ENCODE assay signal across 23 cellular contexts in genomic region chr11:61069427-61069826, GRCh38. TPM values are rescaled to one million over a fixed set of nuclear protein-coding genes. Genes with fewer than 3 reads are reported as not detected.
DNase-seq lines count a peak whose midpoint lies in the region; ATAC-seq and TF ChIP-seq lines count a peak whose summit lies in the region.
"Had no signal": no experiment of that assay in that cellular context is flagged by ENCODE, and none has a peak within 500 bp of the region (broad histone marks: within the 10 kb centered on the region; RNA-seq: fewer than 3 reads in every experiment).

No MANE protein-coding gene starts in this region.

- no peak overlapping the region for H3K4me3 ChIP-seq in WERI-Rb-1 (ENCODE audit: low read depth, low read length)
- H3K4me3 ChIP-seq in coronary artery = no peak overlapping the region
- no peak overlapping the region for H3K4me3 ChIP-seq in PC-3 (ENCODE audit: low read length)
- H3K4me3 ChIP-seq: prostate gland, skin epidermis, stomach had no signal

- peak overlapping the region; percentile 72 for H3K27ac Mint-ChIP-seq in activated naive CD8-positive, alpha-beta T cell
- H3K27ac Mint-ChIP-seq in activated naive CD8-positive, alpha-beta T cell treated with anti-CD3 and anti-CD28 coated beads for 36 hours = no peak overlapping the region
- H3K27ac Mint-ChIP-seq in stimulated activated memory B cell treated with anti-CD40 and anti-IgM and Interleukin-4, amounts not matched to agents 10 μg/mL and 1 μg/mL and 100 μg/mL, for 72 hours = peak overlapping the region; percentile 78

- no peaks in the 10 kb centered on the region for H3K9me3 Mint-ChIP-seq in activated naive CD8-positive, alpha-beta T cell (ENCODE audit: low read depth)
- H3K9me3 Mint-ChIP-seq in activated naive CD8-positive, alpha-beta T cell treated with anti-CD3 and anti-CD28 coated beads for 36 hours = no peaks in the 10 kb centered on the region
- H3K9me3 Mint-ChIP-seq in stimulated activated memory B cell treated with anti-CD40 and anti-IgM and Interleukin-4, amounts not matched to agents 10 μg/mL and 1 μg/mL and 100 μg/mL, for 72 hours = no peaks in the 10 kb centered on the region
- H3K9me3 Mint-ChIP-seq: type B pancreatic cell had no signal

- no peak overlapping the region for H2AFZ ChIP-seq in PC-3 (ENCODE audit: low read length)

- H3K9me3 ChIP-seq in WERI-Rb-1 (ENCODE audit: severe bottlenecking) (no peaks in the 10 kb centered on the region), PC-3 (ENCODE audit: low read length) (no peaks in the 10 kb centered on the region)
- H3K9me3 ChIP-seq: prostate gland, stomach had no signal

- no peaks in the 10 kb centered on the region for H3K27me3 Mint-ChIP-seq in activated naive CD8-positive, alpha-beta T cell
- no peaks in the 10 kb centered on the region for H3K27me3 Mint-ChIP-seq in activated naive CD8-positive, alpha-beta T cell treated with anti-CD3 and anti-CD28 coated beads for 36 hours
- no peaks in the 10 kb centered on the region for H3K27me3 Mint-ChIP-seq in stimulated activated memory B cell treated with anti-CD40 and anti-IgM and Interleukin-4, amounts not matched to agents 10 μg/mL and 1 μg/mL and 100 μg/mL, for 72 hours
- H3K27me3 Mint-ChIP-seq: type B pancreatic cell had no signal

- H3K9ac ChIP-seq in PC-3 (ENCODE audit: low read length) = no peak overlapping the region

- H3K36me3 ChIP-seq in WERI-Rb-1 = no peaks in the 10 kb centered on the region
- H3K36me3 ChIP-seq in PC-3 (ENCODE audit: low read depth, low read length) = no peaks in the 10 kb centered on the region
- H3K36me3 ChIP-seq: prostate gland, stomach had no signal

- BruUV-seq in PC-3 (replicated peaks; lab: Mats Ljungman, UMichigan) = no TSS peak

- H3K27me3 ChIP-seq in WERI-Rb-1 (ENCODE audit: insufficient read depth, low read depth, severe bottlenecking) = no peaks in the 10 kb centered on the region
- peaks cover 6% of the 10 kb centered on the region for H3K27me3 ChIP-seq in PC-3 (ENCODE audit: low read length)
- H3K27me3 ChIP-seq: stomach had no signal

- H3K36me3 Mint-ChIP-seq in activated naive CD8-positive, alpha-beta T cell = peaks cover 8% of the 10 kb centered on the region
- peaks cover 86% of the 10 kb centered on the region for H3K36me3 Mint-ChIP-seq in activated naive CD8-positive, alpha-beta T cell treated with anti-CD3 and anti-CD28 coated beads for 36 hours
- peaks cover 42% of the 10 kb centered on the region for H3K36me3 Mint-ChIP-seq in stimulated activated memory B cell treated with anti-CD40 and anti-IgM and Interleukin-4, amounts not matched to agents 10 μg/mL and 1 μg/mL and 100 μg/mL, for 72 hours
- H3K36me3 Mint-ChIP-seq: type B pancreatic cell had no signal

- no peak for TF ChIP-seq CTCF in WERI-Rb-1 (IDR thresholded peaks at IDR 0.05; ENCODE audit: low read depth, low read length)
- TF ChIP-seq CTCF in coronary artery (IDR thresholded peaks at IDR 0.05) = no peak
- no peak for TF ChIP-seq CTCF in PC-3 (conservative IDR thresholded peaks at IDR 0.05; ENCODE audit: low read depth, low read length)

- H4K20me1 ChIP-seq in PC-3 (ENCODE audit: low read length) = no peaks in the 10 kb centered on the region

- H3K4me2 ChIP-seq in PC-3 (ENCODE audit: low read length) = no peak overlapping the region

- intact Hi-C loops in PC-3 (cut with micrococcal nuclease) = no loop called here

- peak overlapping the region; percentile 81 for H3K27ac ChIP-seq in WERI-Rb-1
- no peak overlapping the region for H3K27ac ChIP-seq in coronary artery
- no peak overlapping the region for H3K27ac ChIP-seq in PC-3 (ENCODE audit: low read length)
- H3K27ac ChIP-seq: prostate gland, stomach had no signal

- peaks cover 86% of the 10 kb centered on the region for H3K4me1 Mint-ChIP-seq in activated naive CD8-positive, alpha-beta T cell (ENCODE audit: low read depth)
- peaks cover 83% of the 10 kb centered on the region for H3K4me1 Mint-ChIP-seq in activated naive CD8-positive, alpha-beta T cell treated with anti-CD3 and anti-CD28 coated beads for 36 hours
- H3K4me1 Mint-ChIP-seq in stimulated activated memory B cell treated with anti-CD40 and anti-IgM and Interleukin-4, amounts not matched to agents 10 μg/mL and 1 μg/mL and 100 μg/mL, for 72 hours = peaks cover 59% of the 10 kb centered on the region

- no peak for DNase-seq in activated naive CD8-positive, alpha-beta T cell treated with anti-CD3 and anti-CD28 coated beads for 36 hours
- peak; percentile 37 for DNase-seq in WERI-Rb-1
- DNase-seq in coronary artery (ENCODE audit: low spot score) = peak; percentile 60
- no peak for DNase-seq in PC-3
- DNase-seq in NCI-H510A (lab: John Stamatoyannopoulos, UW) = no peak
- DNase-seq: erythroblast, foreskin melanocyte, mammary epithelial cell, NCI-H1105 treated with DMSO at 0.1 percent for 48 hours, NCI-H2107, NCI-H524, nephron progenitor cell, SHP77 treated with DMSO at 0.1 percent for 48 hours, stomach had no signal

- no peak for ATAC-seq in stimulated activated memory B cell treated with anti-CD40 and anti-IgM and Interleukin-4, amounts not matched to agents 10 μg/mL and 1 μg/mL and 100 μg/mL, for 72 hours
- ATAC-seq in GM21360 (IDR thresholded peaks at IDR 0.05; ENCODE audit: unreplicated experiment) (no peak), PC-3 (no peak)
- ATAC-seq: HCT116 had no signal

- no peaks in the 10 kb centered on the region for H3K79me2 ChIP-seq in PC-3 (ENCODE audit: low read length)

- peak overlapping the region; percentile 13 for H3K4me3 Mint-ChIP-seq in activated naive CD8-positive, alpha-beta T cell
- no peak overlapping the region for H3K4me3 Mint-ChIP-seq in activated naive CD8-positive, alpha-beta T cell treated with anti-CD3 and anti-CD28 coated beads for 36 hours
- no peak overlapping the region for H3K4me3 Mint-ChIP-seq in stimulated activated memory B cell treated with anti-CD40 and anti-IgM and Interleukin-4, amounts not matched to agents 10 μg/mL and 1 μg/mL and 100 μg/mL, for 72 hours
- H3K4me3 Mint-ChIP-seq: type B pancreatic cell had no signal

- POLR2A ChIA-PET in PC-3 (lab: Charles Lee; ENCODE audit: unreplicated experiment) = no interaction called here

- CTCF ChIA-PET in PC-3 (lab: Charles Lee) = no interaction called here

- H3F3A ChIP-seq in PC-3 (ENCODE audit: low read length, unreplicated experiment) = no peaks in the 10 kb centered on the region

- no peaks in the 10 kb centered on the region for H3K9me2 ChIP-seq in PC-3 (replicated peaks; ENCODE audit: low read length)

- H3K4me1 ChIP-seq in PC-3 (ENCODE audit: insufficient read depth, low read length) = no peaks in the 10 kb centered on the region
- H3K4me1 ChIP-seq: prostate gland had no signal

RNA-seq across cellular contexts. Expression of gene CD5, which starts 32.9 kb away (rescaled TPM):
- total RNA-seq in activated naive CD8-positive, alpha-beta T cell treated with anti-CD3 and anti-CD28 coated beads for 36 hours = 100 to 1,000 TPM; 196 to 197 TPM
- 0.11 and 0.12 TPM in 2 replicates for total RNA-seq in PC-3 (2014; rRNA removed)
- total RNA-seq: cardiac septum, kidney epithelial cell, mammary epithelial cell had no signal

Comparison
In these comparisons a context has a peak if more than half of its experiments do, and no peak if none do; other contexts are left out.
1. DNase-seq: peak in WERI-Rb-1 (single experiment) and coronary artery (single experiment); none in activated naive CD8-positive, alpha-beta T cell treated with anti-CD3 and anti-CD28 coated beads for 36 hours (single experiment), PC-3 (single experiment) and NCI-H510A (single experiment).
2. RNA of gene CD5, which starts 32.9 kb away (total RNA-seq): 196 to 197 TPM in activated naive CD8-positive, alpha-beta T cell treated with anti-CD3 and anti-CD28 coated beads for 36 hours; 0.11 to 0.12 TPM in PC-3; every median in the first group is over 100 times any median in the second.